23 cellular contexts compared by ENCODE assay signal in the genomic region with DNA sequence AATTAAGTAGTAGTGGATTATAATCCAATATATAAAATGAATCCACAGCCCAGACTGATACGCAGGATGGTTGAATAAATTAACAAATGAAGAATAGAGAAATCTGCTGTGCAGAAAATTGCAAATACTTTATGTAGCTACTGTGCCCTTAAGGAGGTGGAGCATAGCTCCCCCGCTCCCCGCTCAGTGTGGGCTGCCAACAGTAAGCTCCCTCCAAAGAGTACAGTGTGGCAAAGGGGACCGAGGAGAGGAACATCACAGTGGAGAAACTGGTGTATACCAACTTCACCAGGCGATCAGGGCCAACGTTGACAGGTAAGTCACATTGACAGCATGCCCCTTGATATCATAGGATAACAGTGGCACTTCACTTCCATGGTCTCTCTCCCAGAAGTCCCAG. TPM values are rescaled to one million over a fixed set of nuclear protein-coding genes. Genes with fewer than 3 reads are reported as not detected.
"Had no signal": no experiment of that assay in that cellular context is flagged by ENCODE, and none has a peak within 500 bp of the region (broad histone marks: within the 10 kb centered on the region; RNA-seq: fewer than 3 reads in every experiment).

No MANE protein-coding gene starts in this region.

- DNase-seq: Karpas-422, KG1, MG63, NCI-H1092, NCI-H1105 treated with DMSO at 0.1 percent for 48 hours, NCI-H1417 treated with DMSO at 0.1 percent for 48 hours, NCI-H146, NCI-H1694 treated with DMSO at 0.1 percent for 48 hours, NCI-H1930, NCI-H2081, NCI-H2107, NCI-H226, NCI-H446, NCI-H510A, NCI-H524 treated with DMSO at 0.1 percent for 48 hours, NCI-H69, NCI-H774, Peyer's patch, RPMI8226, SHP77 treated with DMSO at 0.1 percent for 48 hours, SJCRH30, T-helper 1 cell had no signal

- H3K9me3 ChIP-seq: MG63, Peyer's patch, SJCRH30 had no signal

- H3K36me3 ChIP-seq: MG63, Peyer's patch, SJCRH30 had no signal

- H3K4me3 ChIP-seq: MG63, Peyer's patch, SJCRH30 had no signal

- H3K27ac ChIP-seq: HL-60, Peyer's patch, SJCRH30 had no signal

- H3K4me1 ChIP-seq: Peyer's patch, SJCRH30 had no signal

- H3K27me3 ChIP-seq: MG63, Peyer's patch, SJCRH30 had no signal

RNA-seq across cellular contexts. Expression of a gene that starts 57.9 kb away (rescaled TPM):
- total RNA-seq: Peyer's patch, SJCRH30 had no signal
